In the genomic region with DNA sequence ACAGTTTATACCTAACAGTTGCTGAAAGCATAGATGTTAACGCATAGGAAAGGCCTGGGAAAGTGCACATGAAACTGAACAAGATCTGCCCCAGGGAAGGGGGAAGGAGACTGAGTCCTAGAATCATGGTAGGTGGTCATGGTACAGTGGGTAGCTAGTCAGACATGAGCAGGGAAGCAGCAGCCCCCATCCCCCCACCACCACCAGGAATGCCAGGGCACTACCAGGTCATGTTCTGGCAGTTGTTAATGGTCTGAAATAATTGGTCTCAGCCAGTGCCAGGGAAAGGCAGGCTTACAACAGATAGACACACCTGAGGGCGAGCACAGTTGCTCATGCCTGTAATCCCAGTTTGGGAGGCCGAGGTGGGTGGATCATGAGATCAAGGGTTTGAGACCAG, we compare ENCODE assay signal across 18 cellular contexts.
DNase-seq lines count a peak whose midpoint lies in the region; ATAC-seq, FAIRE-seq and TF ChIP-seq lines count a peak whose summit lies in the region.
"Had no signal": no experiment of that assay in that cellular context is flagged by ENCODE, and none has a peak within 500 bp of the region (broad histone marks: within the 10 kb centered on the region; RNA-seq: fewer than 3 reads in every experiment).

No MANE protein-coding gene starts in this region.

- H2BK120ac ChIP-seq in neuronal stem cell (ENCODE audit: low read depth, low read length): no peak overlapping the region

- intact Hi-C loops in HepG2 (cut with micrococcal nuclease; ENCODE audit: unreplicated experiment): no loop called here
- intact Hi-C loops in right lobe of liver (cut with DNase I): no loop called here
- intact Hi-C loops in pancreas (cut with DNase I): no loop called here

- H2AK5ac ChIP-seq in neuronal stem cell (ENCODE audit: low read depth, low read length): no peak overlapping the region

- WGBS in HepG2 (ENCODE audit: low lambda C conversion rate): 98% methylated on average over 3 of the region's 3 CpGs
- 92% methylated on average over 3 of the region's 3 CpGs for WGBS in right lobe of liver (ENCODE audit: insufficient coverage, low coverage, low lambda C conversion rate, missing lambda C conversion rate)
- WGBS in neuronal stem cell (ENCODE audit: extremely low coverage in 2 of 2, insufficient read length in 2 of 2, insufficient replicate concordance in 1 of 2), 2 donors: no CpG with 5 or more reads among the region's 3 CpGs
- WGBS in pancreas, 2 donors: 63 to 80% methylated on average over 3 of the region's 3 CpGs

- H3K27me3 ChIP-seq in HepG2 (ENCODE audit: control insufficient read depth in 1 of 2, insufficient read depth in 2 of 2, low read length in 2 of 2) (no peaks in the 10 kb centered on the region), right lobe of liver (no peaks in the 10 kb centered on the region), neuronal stem cell (ENCODE audit: control insufficient read depth in 3 of 3, insufficient read depth in 3 of 3, low read depth in 1 of 3, low read length in 3 of 3) (peaks cover 0 to 4% (median 0%) of the 10 kb centered on the region in 3 experiments), pancreas (no peaks in the 10 kb centered on the region)
- H3K27me3 ChIP-seq: BLaER1 treated with 17β-estradiol and CSF1 and Interleukin-3, amounts not matched to agents 10 nM and 100 nM had no signal

- no TSS peak for BruUV-seq in HepG2 (replicated peaks; lab: Mats Ljungman, UMichigan)

- no peak overlapping the region for H3K4me3 ChIP-seq in HepG2 (replicated peaks in 1 of 3; ENCODE audit: insufficient read depth in 1 of 3, low read depth in 2 of 3, low read length in 3 of 3)
- H3K4me3 ChIP-seq in right lobe of liver: no peak overlapping the region
- no peak overlapping the region for H3K4me3 ChIP-seq in neuronal stem cell (ENCODE audit: low read length in 2 of 2)
- no peak overlapping the region for H3K4me3 ChIP-seq in pancreas
- H3K4me3 ChIP-seq: BLaER1 treated with 17β-estradiol and CSF1 and Interleukin-3, amounts not matched to agents 10 nM and 100 nM had no signal

- ATAC-seq in HepG2 (no peak), right lobe of liver (no peak), pancreas (no peak)

- in situ Hi-C loops in HepG2 (cut with HindIII; ENCODE audit: extremely low pct_ligation_motif_present, low pct_unique_long_range_greater_than_20kb): no loop called here

- TF ChIP-seq RAD21 in HepG2 (CRISPR knock-in tag; IDR thresholded peaks at IDR 0.05): no peak

- H2BK5ac ChIP-seq in neuronal stem cell (ENCODE audit: low read length): no peak overlapping the region

- no peak overlapping the region for H3K14ac ChIP-seq in neuronal stem cell (ENCODE audit: low read length)

- CTCF ChIA-PET in HepG2 (lab: Yijun Ruan, JAX; ENCODE audit: low intra/inter-chr PET ratio, low total read pairs): no interaction called here

- POLR2A ChIA-PET in HepG2 (lab: Yijun Ruan, JAX): no interaction called here

- H2BK12ac ChIP-seq in neuronal stem cell (ENCODE audit: low read length): no peak overlapping the region

- TF ChIP-seq CTCF in HepG2 (CRISPR knock-in tag; IDR thresholded peaks at IDR 0.05): no peak
- TF ChIP-seq CTCF in right lobe of liver (IDR thresholded peaks at IDR 0.05): no peak
- TF ChIP-seq CTCF in pancreas (IDR thresholded peaks at IDR 0.05): no peak

- no peak overlapping the region for H3K9ac ChIP-seq in HepG2 (ENCODE audit: insufficient read depth, low read depth, low read length)
- no peak overlapping the region for H3K9ac ChIP-seq in neuronal stem cell (ENCODE audit: low read depth, low read length, poor library complexity)
- H3K9ac ChIP-seq: BLaER1 treated with 17β-estradiol and CSF1 and Interleukin-3, amounts not matched to agents 10 nM and 100 nM had no signal

- TF ChIP-seq POLR2A in HepG2 (IDR thresholded peaks at IDR 0.05; ENCODE audit: insufficient read depth in 1 of 2, low read depth in 2 of 2, low read length in 2 of 2) (no peak), right lobe of liver (IDR thresholded peaks at IDR 0.05) (no peak)

- H3K4ac ChIP-seq in neuronal stem cell (ENCODE audit: low read length): no peak overlapping the region

- H3K23ac ChIP-seq in neuronal stem cell (ENCODE audit: low read depth, low read length, poor library complexity): no peak overlapping the region

- H4K91ac ChIP-seq in neuronal stem cell (ENCODE audit: low read depth, low read length, poor library complexity): peak overlapping the region; percentile 46

- no peaks in the 10 kb centered on the region for H4K20me1 ChIP-seq in HepG2 (ENCODE audit: insufficient read depth, low read length)
- H4K20me1 ChIP-seq: BLaER1 treated with 17β-estradiol and CSF1 and Interleukin-3, amounts not matched to agents 10 nM and 100 nM had no signal

- no peak overlapping the region for H2BK15ac ChIP-seq in neuronal stem cell (ENCODE audit: low read length)

- TF ChIP-seq EP300 in HepG2 (IDR thresholded peaks at IDR 0.05; ENCODE audit: low read depth in 2 of 2, low read length in 2 of 2) (no peak), HepG2 (CRISPR knock-in tag; IDR thresholded peaks at IDR 0.05; ENCODE audit: borderline replicate concordance) (no peak)

- H3K9me3 ChIP-seq in HepG2 (ENCODE audit: low read length) (no peaks in the 10 kb centered on the region), right lobe of liver (no peaks in the 10 kb centered on the region), neuronal stem cell (replicated peaks in 1 of 2; ENCODE audit: control insufficient read depth in 2 of 2, insufficient read depth in 1 of 2, low read depth in 1 of 2, low read length in 2 of 2) (no peaks in the 10 kb centered on the region), pancreas (no peaks in the 10 kb centered on the region)
- H3K9me3 ChIP-seq: BLaER1 treated with 17β-estradiol and CSF1 and Interleukin-3, amounts not matched to agents 10 nM and 100 nM had no signal

- DNase-seq in HepG2 (ENCODE audit: low spot score): no peak
- no peak for DNase-seq in right lobe of liver
- peak; percentile 45 for DNase-seq in glomerular visceral epithelial cell (ENCODE audit: extremely low spot score)
- DNase-seq in neuronal stem cell (ENCODE audit: low spot score): no peak
- no peak for DNase-seq in pancreas
- DNase-seq in mucosa of gallbladder (ENCODE audit: low spot score): no peak
- no peak for DNase-seq in NCI-H187 treated with DMSO at 0.1 percent for 48 hours (lab: John Stamatoyannopoulos, UW)
- DNase-seq: EL, KBM-7, NCI-H1092, NCI-H146, NCI-H2081 treated with DMSO at 0.1 percent for 48 hours, NCI-H510A, SHP77 had no signal

- H3K4me1 ChIP-seq in HepG2 (ENCODE audit: insufficient read depth, low read length) (peaks cover 58% of the 10 kb centered on the region), right lobe of liver (peaks cover 0 to 11% (median 4%) of the 10 kb centered on the region in 4 donors), neuronal stem cell (ENCODE audit: control insufficient read depth in 2 of 2, insufficient read depth in 1 of 2, low read depth in 1 of 2, low read length in 2 of 2) (no peaks in the 10 kb centered on the region), pancreas (no peaks in the 10 kb centered on the region)

- H3K79me2 ChIP-seq in HepG2 (ENCODE audit: insufficient read depth, low read length): no peaks in the 10 kb centered on the region

- peak overlapping the region; percentile 8 for H3K18ac ChIP-seq in neuronal stem cell (ENCODE audit: low read length)

- no peaks in the 10 kb centered on the region for H3K36me3 ChIP-seq in HepG2 (replicated peaks in 1 of 2; ENCODE audit: control insufficient read depth in 1 of 2, insufficient read depth in 2 of 2, low read length in 2 of 2)
- no peaks in the 10 kb centered on the region for H3K36me3 ChIP-seq in right lobe of liver
- no peaks in the 10 kb centered on the region for H3K36me3 ChIP-seq in neuronal stem cell (replicated peaks in 1 of 2; ENCODE audit: control insufficient read depth in 2 of 2, insufficient read depth in 2 of 2, low read length in 2 of 2)
- H3K36me3 ChIP-seq in pancreas: no peaks in the 10 kb centered on the region
- H3K36me3 ChIP-seq: BLaER1 treated with 17β-estradiol and CSF1 and Interleukin-3, amounts not matched to agents 10 nM and 100 nM had no signal

- no peak for FAIRE-seq in HepG2 (lab: Jason Lieb, UNC)
- no peak for FAIRE-seq in pancreas (lab: Jason Lieb, UNC)
- FAIRE-seq: A204.1, GM19239, H1 had no signal

- H2AFZ ChIP-seq in HepG2 (ENCODE audit: low read length): no peak overlapping the region
- H2AFZ ChIP-seq in neuronal stem cell (ENCODE audit: low read length): no peak overlapping the region

- no peak overlapping the region for H3K27ac ChIP-seq in HepG2 (ENCODE audit: extremely low read length, insufficient read depth, low read length)
- H3K27ac ChIP-seq in right lobe of liver: no peak overlapping the region
- no peak overlapping the region for H3K27ac ChIP-seq in neuronal stem cell (replicated peaks; ENCODE audit: low read length)
- H3K27ac ChIP-seq in pancreas: no peak overlapping the region
- H3K27ac ChIP-seq: BLaER1 treated with 17β-estradiol and CSF1 and Interleukin-3, amounts not matched to agents 10 nM and 100 nM had no signal

- H3K79me1 ChIP-seq in neuronal stem cell (ENCODE audit: low read depth, low read length): no peaks in the 10 kb centered on the region

- H4K8ac ChIP-seq in neuronal stem cell (ENCODE audit: low read depth, low read length): no peak overlapping the region

- no peak overlapping the region for H3K4me2 ChIP-seq in HepG2 (ENCODE audit: low read depth, low read length)
- H3K4me2 ChIP-seq in neuronal stem cell (ENCODE audit: insufficient read depth, low read length, poor library complexity, severe bottlenecking): no peak overlapping the region
- H3K4me2 ChIP-seq: BLaER1 treated with 17β-estradiol and CSF1 and Interleukin-3, amounts not matched to agents 10 nM and 100 nM had no signal

TF ChIP-seq in HepG2, 621 proteins besides CTCF, POLR2A, EP300 and RAD21 (continues in another document):
- TF ChIP-seq RFX3 (CRISPR knock-in tag; IDR thresholded peaks at IDR 0.05) (no peak), EED (CRISPR knock-in tag; IDR thresholded peaks at IDR 0.05) (0 out of 2 replicates have a peak, but pooled peaks have one; percentile 50), RBAK (CRISPR knock-in tag; IDR thresholded peaks at IDR 0.05) (no peak), KLF12 (CRISPR knock-in tag; IDR thresholded peaks at IDR 0.05; ENCODE audit: borderline replicate concordance) (no peak), SALL1 (CRISPR knock-in tag; IDR thresholded peaks at IDR 0.05) (no peak), CAMTA2 (CRISPR knock-in tag; IDR thresholded peaks at IDR 0.05; ENCODE audit: borderline replicate concordance) (no peak), ZNF562 (CRISPR knock-in tag; IDR thresholded peaks at IDR 0.05; ENCODE audit: borderline replicate concordance) (no peak), STAG1 (CRISPR knock-in tag; IDR thresholded peaks at IDR 0.05) (no peak), ARNT2 (CRISPR knock-in tag; IDR thresholded peaks at IDR 0.05; ENCODE audit: low read depth) (no peak), ZNF274 (CRISPR knock-in tag; IDR thresholded peaks at IDR 0.05) (0 out of 2 replicates have a peak, but pooled peaks have one; percentile 19), ZNF30 (CRISPR knock-in tag; IDR thresholded peaks at IDR 0.05) (no peak)
